Comparison of ENCODE assay signal across 34 cellular contexts in the genomic region with DNA sequence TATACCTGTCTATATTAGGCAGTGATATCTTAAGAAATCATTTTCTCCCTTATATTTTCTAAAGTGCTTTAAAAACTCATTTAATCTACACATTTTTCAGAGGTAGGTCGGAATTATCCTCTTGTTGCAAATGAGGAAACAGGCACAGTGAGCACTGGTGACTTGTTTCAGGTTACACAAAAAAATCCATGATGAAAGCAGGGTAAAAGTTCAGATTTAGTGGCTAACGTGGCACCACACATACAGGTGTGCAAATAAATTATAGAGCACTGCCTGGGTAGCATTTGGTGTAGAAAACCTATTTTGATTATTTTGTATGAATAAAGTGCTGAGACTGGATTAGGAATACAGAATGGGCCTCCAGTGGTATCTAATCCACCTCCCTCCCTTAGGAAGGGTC.
"Had no signal": no experiment of that assay in that cellular context is flagged by ENCODE, and none has a peak within 500 bp of the region (broad histone marks: within the 10 kb centered on the region; RNA-seq: fewer than 3 reads in every experiment).

No MANE protein-coding gene starts in this region.

- H3K4me1 ChIP-seq: body of pancreas, breast epithelium had no signal

- H3K36me3 ChIP-seq: breast epithelium had no signal

- FAIRE-seq: astrocyte, TTC549 had no signal

- DNase-seq: activated B cell treated with CpG ODN at 0.5 μM for 24 hours; activated CD4-positive, alpha-beta memory T cell treated with anti-CD3 and anti-CD28 coated beads for 36 hours; activated CD4-positive, alpha-beta T cell treated with anti-CD3 and anti-CD28 coated beads for 4 hours; activated CD4-positive, alpha-beta T cell treated with anti-CD3 and anti-CD28 coated beads, Interleukin-2, amount 10 ng/mL, durations not matched to agents 24 days and 14 days; activated CD4-positive, alpha-beta T cell treated with anti-CD3 and anti-CD28 coated beads, Interleukin-2, amount 50 U/mL, for 1 hour; activated CD4-positive, alpha-beta T cell treated with anti-CD3 and anti-CD28 coated beads, Interleukin-2, amount 50 U/mL, for 4 hours; activated CD4-positive, CD25-positive, alpha-beta regulatory T cell treated with anti-CD3 and anti-CD28 coated beads, Interleukin-2, amount 50 U/mL, for 72 hours; activated CD8-positive, alpha-beta memory T cell treated with anti-CD3 and anti-CD28 coated beads, Interleukin-2, amount 50 U/mL, for 4 hours; activated CD8-positive, alpha-beta T cell treated with anti-CD3 and anti-CD28 coated beads for 36 hours; activated effector memory CD4-positive, alpha-beta T cell treated with anti-CD3 and anti-CD28 coated beads, Interleukin-2, amount 50 U/mL, for 16 hours; activated gamma-delta T cell treated with Interleukin-2 at 50 U/mL for 16 hours; activated naive CD4-positive, alpha-beta T cell; activated naive CD4-positive, alpha-beta T cell treated with anti-CD3 and anti-CD28 coated beads for 36 hours; activated naive CD4-positive, alpha-beta T cell treated with anti-CD3 and anti-CD28 coated beads, Interleukin-2, amount 50 U/mL, for 16 hours; activated naive CD8-positive, alpha-beta T cell treated with anti-CD3 and anti-CD28 coated beads, Interleukin-2, amount 10 ng/mL, durations not matched to agents 7 days and 5 days; activated T-cell treated with anti-CD3 and anti-CD28 coated beads for 4 hours; activated T-cell treated with anti-CD3 and anti-CD28 coated beads, Interleukin-2, amount 50 U/mL, for 1 hour; activated T-cell treated with anti-CD3 and anti-CD28 coated beads, Interleukin-2, amount 50 U/mL, for 4 hours; activated T-cell treated with anti-CD3 and anti-CD28 coated beads, Interleukin-2, amount 50 U/mL, for 72 hours; adrenal gland; amniotic stem cell; aorta; body of pancreas; brain microvascular endothelial cell; central memory CD4-positive, alpha-beta T cell; T-helper 1 cell; T-helper 2 cell; T-helper 9 cell had no signal

- H3K27ac ChIP-seq: adrenal gland, body of pancreas, brain microvascular endothelial cell, breast epithelium, VCaP had no signal

- H3K4me3 ChIP-seq: adrenal gland, body of pancreas, breast epithelium had no signal

- ATAC-seq: activated CD8-positive, alpha-beta T cell treated with anti-CD3 and anti-CD28 coated beads for 36 hours; activated naive CD4-positive, alpha-beta T cell treated with anti-CD3 and anti-CD28 coated beads, Interleukin-2, amount 50 U/mL, for 72 hours; activated T-cell treated with anti-CD3 and anti-CD28 coated beads, Interleukin-2, amount 50 U/mL, for 4 hours; activated T-cell treated with anti-CD3 and anti-CD28 coated beads, Interleukin-2, amount 50 U/mL, for 72 hours; activated T-helper 17 cell treated with anti-CD3 and anti-CD28 coated beads, Interleukin-2, amount 50 U/mL, for 72 hours; body of pancreas had no signal

- H3K27me3 ChIP-seq: adrenal gland, body of pancreas, brain microvascular endothelial cell, breast epithelium had no signal

- H3K9me3 ChIP-seq: adrenal gland, body of pancreas, breast epithelium had no signal
